In the genomic region with DNA sequence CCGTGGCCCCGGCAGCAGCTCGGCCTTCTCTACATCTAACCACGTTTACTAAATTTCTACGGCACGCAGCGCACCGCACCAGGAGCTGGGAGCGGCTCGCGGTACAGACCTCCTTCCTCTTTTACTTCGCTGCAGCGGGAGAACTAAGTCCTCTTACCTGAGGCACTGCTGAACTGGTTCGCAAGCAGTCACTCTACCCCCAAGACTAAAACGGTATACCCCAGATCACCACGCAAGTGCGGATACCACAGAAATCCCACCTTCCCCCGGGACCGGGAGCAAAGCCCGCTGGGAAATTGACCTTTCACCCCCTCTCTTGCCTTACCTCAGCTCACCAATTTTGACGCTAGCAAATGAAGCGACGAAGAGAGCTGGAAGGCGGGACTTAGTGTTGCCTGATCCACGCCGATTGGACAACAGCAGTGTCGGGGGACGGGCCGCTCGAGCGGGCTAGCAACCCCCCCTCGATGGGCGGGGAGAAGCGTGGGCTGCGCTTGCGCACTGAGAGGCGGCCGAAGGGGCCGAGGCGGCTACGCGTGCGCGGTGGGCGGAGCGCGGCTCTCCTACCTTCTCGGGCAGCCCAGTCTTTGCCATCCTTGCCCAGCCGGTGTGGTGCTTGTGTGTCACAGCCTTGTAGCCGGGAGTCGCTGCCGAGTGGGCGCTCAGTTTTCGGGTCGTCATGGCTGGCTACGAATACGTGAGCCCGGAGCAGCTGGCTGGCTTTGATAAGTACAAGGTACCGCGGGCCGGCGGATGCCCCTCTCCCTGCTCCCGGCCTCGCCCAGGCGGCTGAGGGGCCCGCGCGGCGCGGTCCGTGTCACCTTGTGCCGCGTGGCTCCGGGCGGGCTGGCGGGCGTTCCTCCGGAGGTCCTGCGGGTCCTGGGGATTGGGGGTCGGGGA, we compare ENCODE assay signal across 8 cellular contexts. TPM values are rescaled to one million over a fixed set of nuclear protein-coding genes. Genes with fewer than 3 reads are reported as not detected.
DNase-seq lines count a peak whose midpoint lies in the region; ATAC-seq, FAIRE-seq and TF ChIP-seq lines count a peak whose summit lies in the region.

A gene with protein sequence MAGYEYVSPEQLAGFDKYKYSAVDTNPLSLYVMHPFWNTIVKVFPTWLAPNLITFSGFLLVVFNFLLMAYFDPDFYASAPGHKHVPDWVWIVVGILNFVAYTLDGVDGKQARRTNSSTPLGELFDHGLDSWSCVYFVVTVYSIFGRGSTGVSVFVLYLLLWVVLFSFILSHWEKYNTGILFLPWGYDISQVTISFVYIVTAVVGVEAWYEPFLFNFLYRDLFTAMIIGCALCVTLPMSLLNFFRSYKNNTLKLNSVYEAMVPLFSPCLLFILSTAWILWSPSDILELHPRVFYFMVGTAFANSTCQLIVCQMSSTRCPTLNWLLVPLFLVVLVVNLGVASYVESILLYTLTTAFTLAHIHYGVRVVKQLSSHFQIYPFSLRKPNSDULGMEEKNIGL (plus strand): TSS at position 590 of the 900 bp plus-strand sequence. CDS start 90 bp downstream, at position 680.

- H3K9me3 Mint-ChIP-seq in activated naive CD8-positive, alpha-beta T cell treated with anti-CD3 and anti-CD28 coated beads, Interleukin-2, amount 50 U/mL, for 24 hours = no peaks in the 10 kb centered on the region

- FAIRE-seq in pancreas (lab: Jason Lieb, UNC) = peak; percentile 23

- 0% methylated on average over 79 to 80 of the region's 80 CpGs for WGBS in pancreas, 2 donors

- peak within 1 kb of the TSS; percentile 98 for H3K4me3 Mint-ChIP-seq in activated naive CD8-positive, alpha-beta T cell treated with anti-CD3 and anti-CD28 coated beads, Interleukin-2, amount 50 U/mL, for 24 hours

- H3K27ac Mint-ChIP-seq in activated naive CD8-positive, alpha-beta T cell treated with anti-CD3 and anti-CD28 coated beads, Interleukin-2, amount 50 U/mL, for 24 hours = peak within 1 kb of the TSS; percentile 100

- ATAC-seq in HG02763 (IDR thresholded peaks at IDR 0.05; ENCODE audit: unreplicated experiment) (peak; percentile 97), Right ventricle myocardium superior (ENCODE audit: poor library complexity) (peak; percentile 98), pancreas (peak; percentile 96 to 97 (median 96))
- peak; percentile 97 for ATAC-seq in activated naive CD8-positive, alpha-beta T cell treated with anti-CD3 and anti-CD28 coated beads, Interleukin-2, amount 50 U/mL, for 24 hours

- peaks cover 25% of the 10 kb centered on the region for H3K36me3 Mint-ChIP-seq in activated naive CD8-positive, alpha-beta T cell treated with anti-CD3 and anti-CD28 coated beads, Interleukin-2, amount 50 U/mL, for 24 hours (ENCODE audit: low read depth)

- H3K4me1 Mint-ChIP-seq in activated naive CD8-positive, alpha-beta T cell treated with anti-CD3 and anti-CD28 coated beads, Interleukin-2, amount 50 U/mL, for 24 hours = peaks cover 44% of the 10 kb centered on the region

- H3K4me1 ChIP-seq in pancreas = peaks cover 14 to 27% (median 23%) of the 10 kb centered on the region in 3 donors
- H3K4me1 ChIP-seq in tibial artery = peaks cover 0 to 19% (median 11%) of the 10 kb centered on the region in 4 donors

- H3K27me3 ChIP-seq in pancreas (no peaks in the 10 kb centered on the region), tibial artery (no peaks in the 10 kb centered on the region)

- DNase-seq in GM12865 (ENCODE audit: low read depth) = peak; percentile 99
- peak; percentile 96 for DNase-seq in NCI-H1417 treated with DMSO at 0.1 percent for 48 hours (lab: John Stamatoyannopoulos, UW)
- peak; percentile 99 for DNase-seq in SW480 (ENCODE audit: low spot score)
- DNase-seq in activated naive CD8-positive, alpha-beta T cell treated with anti-CD3 and anti-CD28 coated beads, Interleukin-2, amount 50 U/mL, for 24 hours = peak; percentile 100
- DNase-seq in Right ventricle myocardium superior = peak; percentile 98
- DNase-seq in pancreas = peak; percentile 98 to 100 (median 100)
- peak; percentile 97 to 99 for DNase-seq in tibial artery

- H3K4me3 ChIP-seq in GM12865 (ENCODE audit: low read depth, low read length) (peak within 1 kb of the TSS; percentile 63), pancreas (peak within 1 kb of the TSS; percentile 81 to 92 (median 86)), tibial artery (peak within 1 kb of the TSS; percentile 87 to 98)

- H3K27ac ChIP-seq in pancreas = peak within 1 kb of the TSS; percentile 79 to 93 (median 89)
- H3K27ac ChIP-seq in tibial artery = peak within 1 kb of the TSS; percentile 87 to 98

- intact Hi-C loops in Right ventricle myocardium superior (cut with DNase I) (no loop called here), pancreas (cut with DNase I) (no loop called here), tibial artery (cut with DNase I; ENCODE audit: low total_unique reads) (no loop called here)

- H3K9me3 ChIP-seq in pancreas (no peaks in the 10 kb centered on the region), tibial artery (no peaks in the 10 kb centered on the region)

- H3K36me3 ChIP-seq in pancreas = no peaks in the 10 kb centered on the region
- H3K36me3 ChIP-seq in tibial artery = no peaks in the 10 kb centered on the region

- no peaks in the 10 kb centered on the region for H3K27me3 Mint-ChIP-seq in activated naive CD8-positive, alpha-beta T cell treated with anti-CD3 and anti-CD28 coated beads, Interleukin-2, amount 50 U/mL, for 24 hours

- no peak for TF ChIP-seq CTCF in GM12865 (IDR thresholded peaks at IDR 0.05; ENCODE audit: insufficient read depth, low read depth, low read length, missing control alignments)
- TF ChIP-seq CTCF in pancreas (IDR thresholded peaks at IDR 0.05) = no peak
- TF ChIP-seq CTCF in tibial artery (IDR thresholded peaks at IDR 0.05) = peak in 1 of 2 experiments; percentile 20

RNA-seq across cellular contexts. Expression of the gene that starts here (rescaled TPM):
- 11.4 TPM for total RNA-seq in Right ventricle myocardium superior
- 10 to 100 TPM in 5 of 6 donors, 1 to 10 TPM in 1; 8.2 to 16.5 (median 13.4) TPM for total RNA-seq in pancreas
- 1 to 10 TPM; 1.9 to 6.7 TPM for polyA plus RNA-seq in pancreas

Comparison
In these comparisons a context has a peak if more than half of its experiments do, and no peak if none do; other contexts are left out.
1. Peak in every context shown above with its lines: DNase-seq, ATAC-seq, H3K4me3 ChIP-seq and H3K27ac ChIP-seq.